ENCODE assay signal across 8 cellular contexts in genomic region chr1:146478125-146478720, GRCh38.
A peak's percentile ranks its signal among the peaks of the same experiment; 100 is the strongest.
DNase-seq lines count a peak whose midpoint lies in the region; ATAC-seq and TF ChIP-seq lines count a peak whose summit lies in the region.
"Not testable (repeated sequence)": the region's sequence is repeated elsewhere in the genome, so short reads cannot be mapped to it uniquely, and the experiment has no call there.

No MANE protein-coding gene starts in this region.

- H3K4me3 Mint-ChIP-seq in activated CD4-positive, alpha-beta T cell treated with anti-CD3 and anti-CD28 coated beads, Interleukin-2, amount 10 ng/mL, durations not matched to agents 7 days and 5 days; neural progenitor cell: not testable (repeated sequence)

- H3K4me1 Mint-ChIP-seq in activated CD4-positive, alpha-beta T cell treated with anti-CD3 and anti-CD28 coated beads, Interleukin-2, amount 10 ng/mL, durations not matched to agents 7 days and 5 days; neural progenitor cell: not testable (repeated sequence)

- H3K4me3 ChIP-seq in neural progenitor cell, uterus: not testable (repeated sequence)

- H3K27me3 ChIP-seq in neural progenitor cell, uterus: not testable (repeated sequence)

- POLR2A ChIA-PET in activated CD4-positive, alpha-beta T cell treated with anti-CD3 and anti-CD28 coated beads, Interleukin-2, amount 10 ng/mL, durations not matched to agents 7 days and 5 days (lab: Charles Lee): not testable (repeated sequence)

- not testable (repeated sequence) for H3K27ac ChIP-seq in neural progenitor cell, uterus

- not testable (repeated sequence) for H4K20me1 ChIP-seq in neural progenitor cell (ENCODE audit: low read depth)

- intact Hi-C loops in left cardiac atrium (cut with DNase I); uterus (cut with DNase I; ENCODE audit: low total_unique reads): not testable (repeated sequence)

- in situ Hi-C loops in KBM-7 (cut with MboI; ENCODE audit: low pct_unique_long_range_greater_than_20kb, low sequenced_read_pairs); T47D (cut with HindIII; ENCODE audit: low pct_unique_long_range_greater_than_20kb, low sequenced_read_pairs): not testable (repeated sequence)

- not testable (repeated sequence) for H3K9me3 Mint-ChIP-seq in activated CD4-positive, alpha-beta T cell treated with anti-CD3 and anti-CD28 coated beads, Interleukin-2, amount 10 ng/mL, durations not matched to agents 7 days and 5 days; neural progenitor cell

- H3K27me3 Mint-ChIP-seq in activated CD4-positive, alpha-beta T cell treated with anti-CD3 and anti-CD28 coated beads, Interleukin-2, amount 10 ng/mL, durations not matched to agents 7 days and 5 days; neural progenitor cell (ENCODE audit: insufficient read depth, low read depth): not testable (repeated sequence)

- DNase-seq in DMS79 treated with DMSO at 0.1 percent for 48 hours (lab: John Stamatoyannopoulos, UW) (peak; percentile 1), KBM-7 (peak; percentile 44), T47D (ENCODE audit: low read depth in 1 of 2, low spot score in 1 of 2) (peak; percentile 11 to 35), left cardiac atrium (peak; percentile 18), neural progenitor cell (ENCODE audit: low spot score) (peak; percentile 36), uterus (peak; percentile 21 to 29)
- peak; percentile 9 for DNase-seq in NK-92 treated with Interleukin-12 subunit alpha and Interleukin-12 subunit beta, amount 100 ng/mL, for 24 hours (lab: John Stamatoyannopoulos, UW)
- peak; percentile 19 for DNase-seq in activated CD4-positive, alpha-beta T cell treated with anti-CD3 and anti-CD28 coated beads, Interleukin-2, amount 10 ng/mL, durations not matched to agents 7 days and 5 days

- H3K27ac Mint-ChIP-seq in activated CD4-positive, alpha-beta T cell treated with anti-CD3 and anti-CD28 coated beads, Interleukin-2, amount 10 ng/mL, durations not matched to agents 7 days and 5 days; neural progenitor cell: not testable (repeated sequence)

- not testable (repeated sequence) for H3K9ac ChIP-seq in neural progenitor cell

- not testable (repeated sequence) for H3K79me2 ChIP-seq in neural progenitor cell (ENCODE audit: low read depth)

- H3K4me1 ChIP-seq in neural progenitor cell, uterus: not testable (repeated sequence)

- CTCF ChIA-PET in activated CD4-positive, alpha-beta T cell treated with anti-CD3 and anti-CD28 coated beads, Interleukin-2, amount 10 ng/mL, durations not matched to agents 7 days and 5 days (lab: Charles Lee): not testable (repeated sequence)

- H3K36me3 Mint-ChIP-seq in activated CD4-positive, alpha-beta T cell treated with anti-CD3 and anti-CD28 coated beads, Interleukin-2, amount 10 ng/mL, durations not matched to agents 7 days and 5 days (ENCODE audit: low read depth); neural progenitor cell: not testable (repeated sequence)

- peak overlapping the region; percentile 57 for H2AFZ ChIP-seq in neural progenitor cell (replicated peaks)

- peak in 1 of 2 donors; percentile 51 for ATAC-seq in left cardiac atrium

- not testable (repeated sequence) for H3K36me3 ChIP-seq in neural progenitor cell, uterus

- not testable (repeated sequence) for TF ChIP-seq POLR2A in uterus (IDR thresholded peaks at IDR 0.05)

- H3F3A ChIP-seq in neural progenitor cell (ENCODE audit: low read depth): not testable (repeated sequence)

- TF ChIP-seq CTCF in neural progenitor cell (IDR thresholded peaks at IDR 0.05) (peak; percentile 78), uterus (IDR thresholded peaks at IDR 0.05) (peak; percentile 27 to 61 (median 48))

- not testable (repeated sequence) for H3K4me2 ChIP-seq in neural progenitor cell

- not testable (repeated sequence) for H3K9me3 ChIP-seq in neural progenitor cell (ENCODE audit: low read depth); uterus
